ENCODE assay signal across 8 cellular contexts in genomic region chr14:102318781-102319276, GRCh38. TPM values are rescaled to one million over a fixed set of nuclear protein-coding genes. Genes with fewer than 3 reads are reported as not detected.
DNase-seq lines count a peak whose midpoint lies in the region; ATAC-seq, FAIRE-seq and TF ChIP-seq lines count a peak whose summit lies in the region.

No MANE protein-coding gene starts in this region.

- no peak for FAIRE-seq in astrocyte (lab: Jason Lieb, UNC)

- TF ChIP-seq POLR2A in transverse colon (IDR thresholded peaks at IDR 0.05): no peak

- no peak for DNase-seq in activated T-cell treated with anti-CD3 and anti-CD28 coated beads, Interleukin-2, amount 50 U/mL, for 4 hours
- DNase-seq in activated T-cell treated with anti-CD3 and anti-CD28 coated beads, Interleukin-2, amount 50 U/mL, for 1 hour: no peak
- DNase-seq in astrocyte (ENCODE audit: low read depth) (no peak), lower lobe of right lung (no peak), transverse colon (peak; percentile 21), dermis blood vessel endothelial cell (no peak), DMS153 (lab: John Stamatoyannopoulos, UW) (no peak)

- H3K36me3 ChIP-seq in astrocyte (ENCODE audit: insufficient read depth, low read length): no peaks in the 10 kb centered on the region
- no peaks in the 10 kb centered on the region for H3K36me3 ChIP-seq in lower lobe of right lung
- H3K36me3 ChIP-seq in transverse colon: no peaks in the 10 kb centered on the region

- no peaks in the 10 kb centered on the region for H3K36me3 Mint-ChIP-seq in activated T-cell treated with anti-CD3 and anti-CD28 coated beads, Interleukin-2, amount 50 U/mL, for 4 hours (ENCODE audit: insufficient read depth)
- peaks cover 2% of the 10 kb centered on the region for H3K36me3 Mint-ChIP-seq in astrocyte (ENCODE audit: low read depth, unreplicated experiment)

- H3K4me1 ChIP-seq in astrocyte (ENCODE audit: insufficient read depth, low read length): peaks cover 45% of the 10 kb centered on the region
- peaks cover 54% of the 10 kb centered on the region for H3K4me1 ChIP-seq in lower lobe of right lung
- H3K4me1 ChIP-seq in transverse colon: peaks cover 12 to 53% (median 41%) of the 10 kb centered on the region in 4 donors

- no peaks in the 10 kb centered on the region for H3K9me3 Mint-ChIP-seq in activated T-cell treated with anti-CD3 and anti-CD28 coated beads, Interleukin-2, amount 50 U/mL, for 4 hours
- no peaks in the 10 kb centered on the region for H3K9me3 Mint-ChIP-seq in astrocyte (ENCODE audit: unreplicated experiment)

- peak overlapping the region; percentile 98 for H3K27ac Mint-ChIP-seq in astrocyte (ENCODE audit: unreplicated experiment)

- no peaks in the 10 kb centered on the region for H4K20me1 ChIP-seq in astrocyte (ENCODE audit: insufficient read depth, low read length)

- H3K27me3 Mint-ChIP-seq in activated T-cell treated with anti-CD3 and anti-CD28 coated beads, Interleukin-2, amount 50 U/mL, for 4 hours (ENCODE audit: low read depth): no peaks in the 10 kb centered on the region
- peaks cover 6% of the 10 kb centered on the region for H3K27me3 Mint-ChIP-seq in astrocyte (ENCODE audit: low read depth, unreplicated experiment)

- no peak for TF ChIP-seq EP300 in transverse colon (IDR thresholded peaks at IDR 0.05; ENCODE audit: low read depth)

- H3K9ac ChIP-seq in astrocyte (ENCODE audit: low read length): peak overlapping the region; percentile 91

- H3K27ac ChIP-seq in astrocyte (ENCODE audit: low read depth, low read length) (peak overlapping the region; percentile 94), lower lobe of right lung (peak overlapping the region; percentile 97), transverse colon (peak overlapping the region; percentile 91 to 97 (median 92))

- peak overlapping the region; percentile 92 for H3K4me3 Mint-ChIP-seq in activated T-cell treated with anti-CD3 and anti-CD28 coated beads, Interleukin-2, amount 50 U/mL, for 4 hours
- H3K4me3 Mint-ChIP-seq in astrocyte (ENCODE audit: unreplicated experiment): peak overlapping the region; percentile 91

- TF ChIP-seq CTCF in astrocyte (IDR thresholded peaks at IDR 0.05; ENCODE audit: insufficient read depth, low read depth, low read length) (no peak), lower lobe of right lung (IDR thresholded peaks at IDR 0.05) (no peak), transverse colon (IDR thresholded peaks at IDR 0.05) (no peak)

- intact Hi-C loops in lower lobe of right lung (cut with DNase I) (no loop called here), transverse colon (cut with DNase I; ENCODE audit: low total_unique reads) (loop anchor here (5.0 kb wide), 1 partner anchor 272 kb away; no protein-coding TSS in a partner anchor)

- H3K9me3 ChIP-seq in astrocyte (ENCODE audit: insufficient read depth, low read depth, low read length) (no peaks in the 10 kb centered on the region), lower lobe of right lung (no peaks in the 10 kb centered on the region), transverse colon (no peaks in the 10 kb centered on the region)

- H3K79me2 ChIP-seq in astrocyte (ENCODE audit: insufficient read depth, low read length): peaks cover 16% of the 10 kb centered on the region

- peak overlapping the region; percentile 93 for H3K4me2 ChIP-seq in astrocyte (ENCODE audit: low read length)

- 59 to 95% methylated on average over 3 to 15 of the region's 15 CpGs for WGBS in transverse colon (ENCODE audit: low coverage in 1 of 2), 2 donors

- H3K27me3 ChIP-seq in astrocyte (ENCODE audit: insufficient read depth, low read length) (no peaks in the 10 kb centered on the region), lower lobe of right lung (ENCODE audit: low read depth) (no peaks in the 10 kb centered on the region), transverse colon (no peaks in the 10 kb centered on the region)

- peaks cover 49% of the 10 kb centered on the region for H3K4me1 Mint-ChIP-seq in activated T-cell treated with anti-CD3 and anti-CD28 coated beads, Interleukin-2, amount 50 U/mL, for 4 hours (ENCODE audit: low read depth)
- H3K4me1 Mint-ChIP-seq in astrocyte (ENCODE audit: low read depth, unreplicated experiment): peaks cover 9% of the 10 kb centered on the region

- H2AFZ ChIP-seq in astrocyte (ENCODE audit: low read depth, low read length): peak overlapping the region; percentile 95

- in situ Hi-C loops in transverse colon (cut with MboI; ENCODE audit: low pct_ligation_motif_present in 1 of 4, low pct_unique_long_range_greater_than_20kb in 1 of 4, low sequenced_read_pairs in 3 of 4): loop anchor here in 1 of 4 donors (10.0 to 25.0 kb wide), 4 partner anchors 84 to 607 kb away; partner anchors contain the start of gene DYNC1H1

- peak overlapping the region; percentile 79 for H3K4me3 ChIP-seq in astrocyte (ENCODE audit: insufficient read depth, low read depth, low read length)
- peak overlapping the region; percentile 82 for H3K4me3 ChIP-seq in lower lobe of right lung
- H3K4me3 ChIP-seq in transverse colon: peak overlapping the region in 3 of 4 donors; percentile 83 to 95 (median 91)

- ATAC-seq in activated T-cell treated with anti-CD3 and anti-CD28 coated beads, Interleukin-2, amount 50 U/mL, for 4 hours: no peak
- ATAC-seq in lower lobe of right lung (no peak), HG03378 (IDR thresholded peaks at IDR 0.05; ENCODE audit: unreplicated experiment) (no peak)

RNA-seq across cellular contexts. Expression of gene ZNF839, which starts 0.7 kb away (rescaled TPM):
- 10 to 100 TPM; 14.9 to 16.6 (median 15.5) TPM for total RNA-seq in activated T-cell treated with anti-CD3 and anti-CD28 coated beads, Interleukin-2, amount 50 U/mL, for 4 hours
- total RNA-seq in astrocyte: 7.8 and 8.0 TPM in 2 replicates
- 8.5 TPM for total RNA-seq in lower lobe of right lung
- 10 to 100 TPM in 3 of 4 donors, 1 to 10 TPM in 1; 6.7 to 14.1 (median 11.1) TPM for total RNA-seq in transverse colon
- 5.8 and 8.0 TPM in 2 replicates for total RNA-seq in dermis blood vessel endothelial cell

RNA-seq across cellular contexts. Expression of gene MOK, which starts 13.9 kb away (rescaled TPM):
- 1 to 10 TPM; 3.2 to 5.5 (median 4.4) TPM for total RNA-seq in activated T-cell treated with anti-CD3 and anti-CD28 coated beads, Interleukin-2, amount 50 U/mL, for 4 hours
- total RNA-seq in astrocyte (8.3 and 9.3 TPM in 2 replicates), lower lobe of right lung (15.8 TPM), transverse colon (10 to 100 TPM in 2 of 4 donors, 1 to 10 TPM in 2; 3.0 to 16.0 (median 11.1) TPM), dermis blood vessel endothelial cell (2.7 and 3.9 TPM in 2 replicates)

RNA-seq across cellular contexts. Expression of gene CINP, which starts 43.9 kb away (rescaled TPM):
- 10 to 100 TPM; 57.7 to 63.9 (median 58.4) TPM for total RNA-seq in activated T-cell treated with anti-CD3 and anti-CD28 coated beads, Interleukin-2, amount 50 U/mL, for 4 hours
- total RNA-seq in astrocyte (34.9 and 37.8 TPM in 2 replicates), lower lobe of right lung (34.3 TPM), transverse colon (10 to 100 TPM; 10.5 to 32.0 (median 19.0) TPM), dermis blood vessel endothelial cell (57.9 and 61.9 TPM in 2 replicates)

RNA-seq across cellular contexts. Expression of gene TECPR2, which starts 43.9 kb away (rescaled TPM):
- 1 to 10 TPM; 5.5 to 6.7 (median 5.6) TPM for total RNA-seq in activated T-cell treated with anti-CD3 and anti-CD28 coated beads, Interleukin-2, amount 50 U/mL, for 4 hours
- total RNA-seq in astrocyte: 19.9 and 23.1 TPM in 2 replicates
- total RNA-seq in lower lobe of right lung: 23.2 TPM
- 10 to 100 TPM; 12.6 to 47.4 (median 17.9) TPM for total RNA-seq in transverse colon
- total RNA-seq in dermis blood vessel endothelial cell: 14.6 and 25.4 TPM in 2 replicates
